In genomic region chr10:34254596-34254995, GRCh38 we compare ENCODE assay signal across 10 cellular contexts.
DNase-seq lines count a peak whose midpoint lies in the region; ATAC-seq and TF ChIP-seq lines count a peak whose summit lies in the region.
"Had no signal": no experiment of that assay in that cellular context is flagged by ENCODE, and none has a peak within 500 bp of the region (broad histone marks: within the 10 kb centered on the region; RNA-seq: fewer than 3 reads in every experiment).

No MANE protein-coding gene starts in this region.

- POLR2A ChIA-PET in activated CD4-positive, alpha-beta T cell treated with anti-CD3 and anti-CD28 coated beads for 36 hours (lab: Charles Lee): no interaction called here
- POLR2A ChIA-PET in HEK293T (lab: Yijun Ruan, JAX): no interaction called here

- peak; percentile 54 for DNase-seq in activated CD4-positive, alpha-beta T cell treated with anti-CD3 and anti-CD28 coated beads for 36 hours
- DNase-seq in activated CD4-positive, alpha-beta T cell treated with anti-CD3 and anti-CD28 coated beads for 4 hours: no peak
- DNase-seq in activated T-cell treated with anti-CD3 and anti-CD28 coated beads, Interleukin-2, amount 50 U/mL, for 72 hours: peak; percentile 47 to 59
- DNase-seq in renal cortical epithelial cell (ENCODE audit: low read depth): peak; percentile 87
- no peak for DNase-seq in stomach
- no peak for DNase-seq in HEK293T (ENCODE audit: extremely low spot score)
- no peak for DNase-seq in activated CD4-positive, alpha-beta T cell treated with anti-CD3 and anti-CD28 coated beads, Interleukin-2, amount 50 U/mL, for 1 hour

- intact Hi-C loops in activated CD4-positive, alpha-beta T cell treated with anti-CD3 and anti-CD28 coated beads for 36 hours (cut with DNase I, micrococcal nuclease): loop anchor here in 1 of 2 experiments (2.0 kb wide), 1 partner anchor 66 kb away; no protein-coding TSS in a partner anchor
- intact Hi-C loops in stomach (cut with DNase I; ENCODE audit: low total_unique reads): no loop called here

- no peak overlapping the region for H3K27ac Mint-ChIP-seq in activated CD4-positive, alpha-beta T cell treated with anti-CD3 and anti-CD28 coated beads for 36 hours
- no peak overlapping the region for H3K27ac Mint-ChIP-seq in activated T-cell treated with anti-CD3 and anti-CD28 coated beads, Interleukin-2, amount 50 U/mL, for 72 hours
- H3K27ac Mint-ChIP-seq: B cell; T-helper 1 cell treated with Interleukin-12 subunit alpha and Interleukin-12 subunit beta and Interleukin-4 antibody, amounts not matched to agents 30 μg/mL and 1 μg/mL, for 36 hours had no signal

- H3K9me3 ChIP-seq in stomach: no peaks in the 10 kb centered on the region

- no peak overlapping the region for H3K27ac ChIP-seq in stomach

- TF ChIP-seq CTCF in stomach (IDR thresholded peaks at IDR 0.05): no peak

- no peak overlapping the region for H3K4me3 Mint-ChIP-seq in activated CD4-positive, alpha-beta T cell treated with anti-CD3 and anti-CD28 coated beads for 36 hours
- no peak overlapping the region for H3K4me3 Mint-ChIP-seq in activated T-cell treated with anti-CD3 and anti-CD28 coated beads, Interleukin-2, amount 50 U/mL, for 72 hours
- H3K4me3 Mint-ChIP-seq: B cell; T-helper 1 cell treated with Interleukin-12 subunit alpha and Interleukin-12 subunit beta and Interleukin-4 antibody, amounts not matched to agents 30 μg/mL and 1 μg/mL, for 36 hours had no signal

- no peak for TF ChIP-seq POLR2A in stomach (IDR thresholded peaks at IDR 0.05)

- H3K9me3 Mint-ChIP-seq in activated CD4-positive, alpha-beta T cell treated with anti-CD3 and anti-CD28 coated beads for 36 hours (ENCODE audit: low read depth): no peaks in the 10 kb centered on the region
- peaks cover 0 to 2% of the 10 kb centered on the region in 2 donors for H3K9me3 Mint-ChIP-seq in activated T-cell treated with anti-CD3 and anti-CD28 coated beads, Interleukin-2, amount 50 U/mL, for 72 hours

- H3K27me3 ChIP-seq in stomach: no peaks in the 10 kb centered on the region

- no peaks in the 10 kb centered on the region for H3K36me3 Mint-ChIP-seq in activated CD4-positive, alpha-beta T cell treated with anti-CD3 and anti-CD28 coated beads for 36 hours (ENCODE audit: low read depth)
- no peaks in the 10 kb centered on the region for H3K36me3 Mint-ChIP-seq in activated T-cell treated with anti-CD3 and anti-CD28 coated beads, Interleukin-2, amount 50 U/mL, for 72 hours (ENCODE audit: insufficient read depth in 2 of 2)

- no peak for TF ChIP-seq EP300 in stomach (IDR thresholded peaks at IDR 0.05)

- H3K27me3 Mint-ChIP-seq in activated CD4-positive, alpha-beta T cell treated with anti-CD3 and anti-CD28 coated beads for 36 hours: peaks cover 5% of the 10 kb centered on the region
- no peaks in the 10 kb centered on the region for H3K27me3 Mint-ChIP-seq in activated T-cell treated with anti-CD3 and anti-CD28 coated beads, Interleukin-2, amount 50 U/mL, for 72 hours (ENCODE audit: low read depth)
- H3K27me3 Mint-ChIP-seq: B cell had no signal

- no peaks in the 10 kb centered on the region for H3K4me1 Mint-ChIP-seq in activated CD4-positive, alpha-beta T cell treated with anti-CD3 and anti-CD28 coated beads for 36 hours
- peaks cover 9% of the 10 kb centered on the region for H3K4me1 Mint-ChIP-seq in activated T-cell treated with anti-CD3 and anti-CD28 coated beads, Interleukin-2, amount 50 U/mL, for 72 hours (ENCODE audit: low read depth)
- H3K4me1 Mint-ChIP-seq: B cell had no signal

- CTCF ChIA-PET in activated CD4-positive, alpha-beta T cell treated with anti-CD3 and anti-CD28 coated beads for 36 hours (lab: Charles Lee): no interaction called here
- CTCF ChIA-PET in HEK293T (lab: Yijun Ruan, JAX): interaction anchor here (0.6 kb wide), 1 partner anchor 490 kb away, joined by 3 read pairs; no protein-coding TSS in a partner anchor

- H3K4me3 ChIP-seq in stomach: no peak overlapping the region

- H3K4me1 ChIP-seq in stomach: peaks cover 0 to 6% (median 3%) of the 10 kb centered on the region in 4 donors

- ATAC-seq in activated CD4-positive, alpha-beta T cell treated with anti-CD3 and anti-CD28 coated beads for 36 hours: peak; percentile 87
- peak; percentile 84 for ATAC-seq in HG03457 (IDR thresholded peaks at IDR 0.05; ENCODE audit: unreplicated experiment)
- ATAC-seq in activated T-cell treated with anti-CD3 and anti-CD28 coated beads, Interleukin-2, amount 50 U/mL, for 72 hours (replicated peaks in 1 of 2): peak; percentile 92 to 96

- peaks cover 0 to 6% (median 0%) of the 10 kb centered on the region in 4 donors for H3K36me3 ChIP-seq in stomach

TF ChIP-seq in HEK293T, 16 proteins besides CTCF, POLR2A, EP300 and RAD21:
- TF ChIP-seq HDGF (IDR thresholded peaks at IDR 0.05; ENCODE audit: borderline replicate concordance) (no peak), NFRKB (IDR thresholded peaks at IDR 0.05) (no peak), SUZ12 (IDR thresholded peaks at IDR 0.05) (no peak), SP1 (IDR thresholded peaks at IDR 0.05) (no peak), ARNT (IDR thresholded peaks at IDR 0.05) (no peak), CTBP1 (IDR thresholded peaks at IDR 0.05; ENCODE audit: borderline replicate concordance) (no peak), L3MBTL2 (conservative IDR thresholded peaks at IDR 0.05) (no peak), ZNF384 (IDR thresholded peaks at IDR 0.05) (no peak), FOXK2 (IDR thresholded peaks at IDR 0.05) (no peak), ELF4 (IDR thresholded peaks at IDR 0.05) (no peak)
TF ChIP-seq in HEK293T: peak in this region for 0.

Comparison
In these comparisons a context has a peak if more than half of its experiments do, and no peak if none do; other contexts are left out.
1. DNase-seq: peak in activated CD4-positive, alpha-beta T cell treated with anti-CD3 and anti-CD28 coated beads for 36 hours (single experiment), activated T-cell treated with anti-CD3 and anti-CD28 coated beads, Interleukin-2, amount 50 U/mL, for 72 hours (2 of 2) and renal cortical epithelial cell (single experiment); none in activated CD4-positive, alpha-beta T cell treated with anti-CD3 and anti-CD28 coated beads for 4 hours (0 of 2), stomach (single experiment), HEK293T (single experiment) and activated CD4-positive, alpha-beta T cell treated with anti-CD3 and anti-CD28 coated beads, Interleukin-2, amount 50 U/mL, for 1 hour (single experiment).
2. Peak in every context shown above with its lines, with median percentiles within 50 percentile points of each other: ATAC-seq.